Comparison of ENCODE assay signal across 29 cellular contexts in genomic region chr6:158021376-158021775, GRCh38. TPM values are rescaled to one million over a fixed set of nuclear protein-coding genes. Genes with fewer than 3 reads are reported as not detected.
DNase-seq lines count a peak whose midpoint lies in the region; ATAC-seq, FAIRE-seq and TF ChIP-seq lines count a peak whose summit lies in the region.
"Had no signal": no experiment of that assay in that cellular context is flagged by ENCODE, and none has a peak within 500 bp of the region (broad histone marks: within the 10 kb centered on the region; RNA-seq: fewer than 3 reads in every experiment).

No MANE protein-coding gene starts in this region.

- H3K4me2 ChIP-seq in H1 (ENCODE audit: insufficient read depth in 1 of 2, low read depth in 2 of 2, low read length in 2 of 2), result no peak overlapping the region
- H3K4me2 ChIP-seq in smooth muscle cell, result no peak overlapping the region
- H3K4me2 ChIP-seq: BLaER1 treated with 17β-estradiol and CSF1 and Interleukin-3, amounts not matched to agents 10 nM and 100 nM had no signal

- CTCF ChIA-PET in CD4-positive, alpha-beta memory T cell (lab: Charles Lee; ENCODE audit: partially characterized antibody), result interaction anchor here (0.8 kb wide), 1 partner anchor 16 kb away, joined by 3 read pairs; no protein-coding TSS in a partner anchor
- CTCF ChIA-PET in Panc1 (lab: Charles Lee) (no interaction called here), H1 (lab: Charles Lee; ENCODE audit: partially characterized antibody) (interaction anchor here (1.2 to 1.5 kb wide), 5 partner anchors 8 to 38 kb away, joined by 3 to 6 read pairs (median 3); no protein-coding TSS in a partner anchor)

- peaks cover 22% of the 10 kb centered on the region for H3K4me1 ChIP-seq in CD4-positive, alpha-beta memory T cell (ENCODE audit: insufficient read depth, low read length)
- H3K4me1 ChIP-seq in Panc1 (ENCODE audit: control insufficient read depth, insufficient read depth, low read length) (peaks cover 66% of the 10 kb centered on the region), H1 (replicated peaks in 1 of 4; ENCODE audit: control insufficient read depth in 3 of 4, insufficient read depth in 4 of 4, low read length in 3 of 4) (peaks cover 0 to 5% (median under 1%) of the 10 kb centered on the region in 4 experiments; a peak in 2 of 7 replicates), smooth muscle cell (ENCODE audit: low read depth) (peaks cover 3% of the 10 kb centered on the region)

- H3K27me3 Mint-ChIP-seq in CD4-positive, alpha-beta memory T cell, result no peaks in the 10 kb centered on the region
- no peaks in the 10 kb centered on the region for H3K27me3 Mint-ChIP-seq in osteocyte (ENCODE audit: unreplicated experiment)
- H3K27me3 Mint-ChIP-seq in activated T-helper 2 cell treated with anti-CD3 and anti-CD28 coated beads, Interferon-gamma antibody, Interleukin-2, Interleukin-4, amounts not matched to agents 10 μg/mL and 5 μg/mL and 100 μg/mL, durations not matched to agents 14 hours and 24 hours and 36 hours (ENCODE audit: low read depth), result no peaks in the 10 kb centered on the region
- H3K27me3 Mint-ChIP-seq: activated CD4-positive, alpha-beta memory T cell treated with anti-CD3 and anti-CD28 coated beads, Interleukin-2, amount 10 ng/mL, durations not matched to agents 7 days and 5 days had no signal

- H4K20me1 ChIP-seq in H1 (replicated peaks in 1 of 2; ENCODE audit: control insufficient read depth in 1 of 2, insufficient read depth in 2 of 2, low read length in 2 of 2) (no peaks in the 10 kb centered on the region), smooth muscle cell (ENCODE audit: low read depth) (no peaks in the 10 kb centered on the region)

- TF ChIP-seq POLR2A in H1 (IDR thresholded peaks at IDR 0.05; ENCODE audit: control extremely low read depth in 1 of 2, low read depth in 2 of 2, low read length in 2 of 2), result no peak

- H3K27me3 ChIP-seq in CD4-positive, alpha-beta memory T cell (ENCODE audit: insufficient read depth, low read length), result no peaks in the 10 kb centered on the region
- H3K27me3 ChIP-seq in Panc1 (ENCODE audit: control insufficient read depth, insufficient read depth, low read length) (no peaks in the 10 kb centered on the region), H1 (replicated peaks in 1 of 4; ENCODE audit: control insufficient read depth in 3 of 4, extremely low read depth in 1 of 4, insufficient read depth in 3 of 4, low read length in 3 of 4) (no peaks in the 10 kb centered on the region), smooth muscle cell (ENCODE audit: low read depth) (no peaks in the 10 kb centered on the region)
- H3K27me3 ChIP-seq: MG63, SJSA1, transverse colon had no signal

- intact Hi-C loops in CD4-positive, alpha-beta memory T cell (cut with micrococcal nuclease), result loop anchor here (10.0 kb wide), 1 partner anchor 87 kb away; no protein-coding TSS in a partner anchor
- intact Hi-C loops in Panc1 (cut with micrococcal nuclease; ENCODE audit: unreplicated experiment), result no loop called here
- intact Hi-C loops in activated T-helper 2 cell treated with anti-CD3 and anti-CD28 coated beads, Interferon-gamma antibody, Interleukin-2, Interleukin-4, amounts not matched to agents 10 μg/mL and 5 μg/mL and 100 μg/mL, durations not matched to agents 14 hours and 24 hours and 36 hours (cut with micrococcal nuclease), result no loop called here

- no peaks in the 10 kb centered on the region for H3K9me3 Mint-ChIP-seq in CD4-positive, alpha-beta memory T cell
- H3K9me3 Mint-ChIP-seq in osteocyte (ENCODE audit: unreplicated experiment), result no peaks in the 10 kb centered on the region
- H3K9me3 Mint-ChIP-seq in activated T-helper 2 cell treated with anti-CD3 and anti-CD28 coated beads, Interferon-gamma antibody, Interleukin-2, Interleukin-4, amounts not matched to agents 10 μg/mL and 5 μg/mL and 100 μg/mL, durations not matched to agents 14 hours and 24 hours and 36 hours, result no peaks in the 10 kb centered on the region
- H3K9me3 Mint-ChIP-seq: activated CD4-positive, alpha-beta memory T cell treated with anti-CD3 and anti-CD28 coated beads, Interleukin-2, amount 10 ng/mL, durations not matched to agents 7 days and 5 days; neural crest cell had no signal

- no peak overlapping the region for H4K91ac ChIP-seq in H1 (replicated peaks; ENCODE audit: insufficient read length, low read length)

- H2AK5ac ChIP-seq in H1 (ENCODE audit: low read depth, low read length), result no peak overlapping the region

- H3K9me3 ChIP-seq in CD4-positive, alpha-beta memory T cell (ENCODE audit: control insufficient read depth in 1 of 2, low read length in 2 of 2), result no peaks in the 10 kb centered on the region
- H3K9me3 ChIP-seq in Panc1 (ENCODE audit: control insufficient read depth, insufficient read depth, low read depth, low read length), result no peaks in the 10 kb centered on the region
- no peaks in the 10 kb centered on the region for H3K9me3 ChIP-seq in H1 (ENCODE audit: insufficient read depth in 2 of 2, low read depth in 1 of 2, low read length in 1 of 2)
- no peaks in the 10 kb centered on the region for H3K9me3 ChIP-seq in smooth muscle cell (replicated peaks; ENCODE audit: low read depth)
- H3K9me3 ChIP-seq: BLaER1 treated with 17β-estradiol and CSF1 and Interleukin-3, amounts not matched to agents 10 nM and 100 nM; Caco-2; MG63; psoas muscle; SJSA1; transverse colon had no signal

- H3K27ac Mint-ChIP-seq in CD4-positive, alpha-beta memory T cell, result peak overlapping the region in 6 of 7 donors; percentile 30 to 87 (median 64)
- H3K27ac Mint-ChIP-seq in osteocyte (ENCODE audit: unreplicated experiment), result peak overlapping the region; percentile 56
- no peak overlapping the region for H3K27ac Mint-ChIP-seq in activated T-helper 2 cell treated with anti-CD3 and anti-CD28 coated beads, Interferon-gamma antibody, Interleukin-2, Interleukin-4, amounts not matched to agents 10 μg/mL and 5 μg/mL and 100 μg/mL, durations not matched to agents 14 hours and 24 hours and 36 hours
- H3K27ac Mint-ChIP-seq: activated CD4-positive, alpha-beta memory T cell treated with anti-CD3 and anti-CD28 coated beads, Interleukin-2, amount 10 ng/mL, durations not matched to agents 7 days and 5 days had no signal

- H4K8ac ChIP-seq in H1 (ENCODE audit: extremely low read depth, insufficient read depth, low read length), result no peak overlapping the region

- no peak for TF ChIP-seq CTCF in Panc1 (IDR thresholded peaks at IDR 0.05)
- TF ChIP-seq CTCF in H1 (IDR thresholded peaks at IDR 0.05; ENCODE audit: control extremely low read depth in 1 of 3, insufficient read depth in 1 of 3, low read depth in 1 of 3, low read length in 3 of 3), result no peak
- TF ChIP-seq CTCF in osteocyte (IDR thresholded peaks at IDR 0.05), result no peak
- TF ChIP-seq CTCF in smooth muscle cell (IDR thresholded peaks at IDR 0.05; ENCODE audit: borderline replicate concordance, insufficient read depth, poor library complexity, severe bottlenecking), result no peak

- H2BK12ac ChIP-seq in H1 (ENCODE audit: low read depth, low read length), result no peak overlapping the region

- H3K36me3 ChIP-seq in CD4-positive, alpha-beta memory T cell (ENCODE audit: insufficient read depth, low read length), result peaks cover 17% of the 10 kb centered on the region
- H3K36me3 ChIP-seq in Panc1 (ENCODE audit: control insufficient read depth, insufficient read depth, low read length), result no peaks in the 10 kb centered on the region; the same call in 1 of the 2 replicates
- H3K36me3 ChIP-seq in H1 (ENCODE audit: control insufficient read depth in 2 of 4, insufficient read depth in 4 of 4, low read length in 3 of 4), result no peaks in the 10 kb centered on the region
- no peaks in the 10 kb centered on the region for H3K36me3 ChIP-seq in smooth muscle cell (ENCODE audit: low read depth)
- H3K36me3 ChIP-seq: BLaER1 treated with 17β-estradiol and CSF1 and Interleukin-3, amounts not matched to agents 10 nM and 100 nM; transverse colon had no signal

- H3K27ac ChIP-seq in CD4-positive, alpha-beta memory T cell (ENCODE audit: low read depth, low read length), result no peak overlapping the region
- H3K27ac ChIP-seq in Panc1 (ENCODE audit: low read length), result peak overlapping the region; percentile 73
- no peak overlapping the region for H3K27ac ChIP-seq in H1 (ENCODE audit: low read depth, low read length)
- H3K27ac ChIP-seq in smooth muscle cell (ENCODE audit: low read depth), result no peak overlapping the region
- H3K27ac ChIP-seq: psoas muscle, SJSA1, transverse colon had no signal

- no peak for DNase-seq in CD4-positive, alpha-beta memory T cell
- no peak for DNase-seq in Panc1 (ENCODE audit: low read depth, low spot score)
- DNase-seq in H1 (ENCODE audit: low read depth in 1 of 2, low spot score in 2 of 2), result no peak
- no peak for DNase-seq in osteocyte (ENCODE audit: extremely low spot score, unreplicated experiment)
- no peak for DNase-seq in smooth muscle cell (lab: John Stamatoyannopoulos, UW; ENCODE audit: unreplicated experiment)
- no peak for DNase-seq in activated T-helper 2 cell treated with anti-CD3 and anti-CD28 coated beads, Interferon-gamma antibody, Interleukin-2, Interleukin-4, amounts not matched to agents 10 μg/mL and 5 μg/mL and 100 μg/mL, durations not matched to agents 14 hours and 24 hours and 36 hours (ENCODE audit: low spot score)
- DNase-seq in H4 (ENCODE audit: low spot score), result no peak
- DNase-seq: activated CD4-positive, alpha-beta memory T cell treated with anti-CD3 and anti-CD28 coated beads, Interleukin-2, amount 10 ng/mL, durations not matched to agents 7 days and 5 days; activated CD4-positive, CD25-positive, alpha-beta regulatory T cell treated with anti-CD3 and anti-CD28 coated beads, Interleukin-2, amount 50 U/mL, for 72 hours; activated CD8-positive, alpha-beta memory T cell treated with anti-CD3 and anti-CD28 coated beads, Interleukin-2, amount 50 U/mL, for 48 hours; Caco-2; effector CD8-positive, alpha-beta T cell; erythroblast; GDM1; glutamatergic neuron; KG1; MG63; NCI-H1105 treated with DMSO at 0.1 percent for 48 hours; NCI-H2029; NCI-H226; psoas muscle; stimulated activated CD8-positive, alpha-beta memory T cell treated with anti-CD3 and anti-CD28 coated beads, Interleukin-4, amount 100 ng/mL, for 48 hours; transverse colon had no signal

- H3K23me2 ChIP-seq in H1 (ENCODE audit: low read depth, low read length), result no peaks in the 10 kb centered on the region

- no peak overlapping the region; the same call in 1 of the 2 replicates for H2BK15ac ChIP-seq in H1 (ENCODE audit: low read length)

- no TSS peak for BruUV-seq in Panc1 (replicated peaks; lab: Mats Ljungman, UMichigan)

- peaks cover 5 to 35% (median 16%) of the 10 kb centered on the region in 4 donors for H3K4me1 Mint-ChIP-seq in CD4-positive, alpha-beta memory T cell
- peaks cover 78% of the 10 kb centered on the region for H3K4me1 Mint-ChIP-seq in osteocyte (ENCODE audit: unreplicated experiment)
- peaks cover 10% of the 10 kb centered on the region for H3K4me1 Mint-ChIP-seq in activated T-helper 2 cell treated with anti-CD3 and anti-CD28 coated beads, Interferon-gamma antibody, Interleukin-2, Interleukin-4, amounts not matched to agents 10 μg/mL and 5 μg/mL and 100 μg/mL, durations not matched to agents 14 hours and 24 hours and 36 hours (ENCODE audit: low read depth)

- no peak for FAIRE-seq in H1 (lab: Jason Lieb, UNC)
- FAIRE-seq: keratinocyte, TTC549 had no signal

- H4K5ac ChIP-seq in H1 (ENCODE audit: insufficient read length, low read depth, low read length), result no peak overlapping the region

- H3K36me3 Mint-ChIP-seq in CD4-positive, alpha-beta memory T cell, result peaks cover 20 to 21% of the 10 kb centered on the region in 2 donors
- H3K36me3 Mint-ChIP-seq in osteocyte (ENCODE audit: unreplicated experiment), result peaks cover 28% of the 10 kb centered on the region
- peaks cover 18% of the 10 kb centered on the region for H3K36me3 Mint-ChIP-seq in activated T-helper 2 cell treated with anti-CD3 and anti-CD28 coated beads, Interferon-gamma antibody, Interleukin-2, Interleukin-4, amounts not matched to agents 10 μg/mL and 5 μg/mL and 100 μg/mL, durations not matched to agents 14 hours and 24 hours and 36 hours (ENCODE audit: low read depth)

- H2BK120ac ChIP-seq in H1 (replicated peaks; ENCODE audit: low read depth, low read length), result no peak overlapping the region

- H3K79me2 ChIP-seq in H1 (ENCODE audit: control insufficient read depth in 1 of 2, insufficient read depth in 2 of 2, low read length in 2 of 2) (no peaks in the 10 kb centered on the region), smooth muscle cell (ENCODE audit: low read depth) (peaks cover 5% of the 10 kb centered on the region)

- no peak overlapping the region for H3K14ac ChIP-seq in H1 (ENCODE audit: insufficient read length)

- H3K4me3 Mint-ChIP-seq in CD4-positive, alpha-beta memory T cell, result no peak overlapping the region
- no peak overlapping the region for H3K4me3 Mint-ChIP-seq in osteocyte (ENCODE audit: unreplicated experiment)
- no peak overlapping the region for H3K4me3 Mint-ChIP-seq in activated T-helper 2 cell treated with anti-CD3 and anti-CD28 coated beads, Interferon-gamma antibody, Interleukin-2, Interleukin-4, amounts not matched to agents 10 μg/mL and 5 μg/mL and 100 μg/mL, durations not matched to agents 14 hours and 24 hours and 36 hours (ENCODE audit: low read depth)
- H3K4me3 Mint-ChIP-seq: activated CD4-positive, alpha-beta memory T cell treated with anti-CD3 and anti-CD28 coated beads, Interleukin-2, amount 10 ng/mL, durations not matched to agents 7 days and 5 days; neural crest cell had no signal

- POLR2A ChIA-PET in CD4-positive, alpha-beta memory T cell (lab: Charles Lee; ENCODE audit: partially characterized antibody), result interaction anchor here (0.8 kb wide), 2 partner anchors 11 to 31 kb away, joined by 3 read pairs; no protein-coding TSS in a partner anchor
- POLR2A ChIA-PET in Panc1 (lab: Charles Lee) (no interaction called here), H1 (lab: Charles Lee; ENCODE audit: partially characterized antibody) (interaction anchor here (2.3 kb wide), 1 partner anchor 9 kb away, joined by 7 read pairs; no protein-coding TSS in a partner anchor)

- H3K23ac ChIP-seq in H1 (ENCODE audit: insufficient read length), result no peak overlapping the region

- peaks cover 3% of the 10 kb centered on the region for H3F3A ChIP-seq in smooth muscle cell (ENCODE audit: low read depth)

- TF ChIP-seq RAD21 in H1 (IDR thresholded peaks at IDR 0.05 in 1 of 2, conservative IDR thresholded peaks at IDR 0.05 in 1 of 2; ENCODE audit: low read depth in 2 of 2, low read length in 2 of 2), result no peak

- H3K18ac ChIP-seq in H1 (ENCODE audit: extremely low read depth, low read length), result no peak overlapping the region

- H3K79me1 ChIP-seq in H1 (ENCODE audit: low read depth, low read length), result no peaks in the 10 kb centered on the region; the same call in 1 of the 2 replicates

- in situ Hi-C loops in Panc1 (cut with HindIII; ENCODE audit: low pct_unique_long_range_greater_than_20kb, low sequenced_read_pairs), result no loop called here

- TF ChIP-seq EP300 in H1 (IDR thresholded peaks at IDR 0.05; ENCODE audit: borderline replicate concordance in 1 of 2, low read depth in 2 of 2, low read length in 2 of 2), result no peak

- no peak overlapping the region for H2AFZ ChIP-seq in H1 (ENCODE audit: low read length)
- H2AFZ ChIP-seq in smooth muscle cell (ENCODE audit: low read depth), result no peak overlapping the region

- H3K4ac ChIP-seq in H1 (replicated peaks; ENCODE audit: insufficient read length, low read depth, low read length), result no peak overlapping the region

- ATAC-seq in Panc1, result no peak
- ATAC-seq: HCT116, psoas muscle had no signal

- H2BK20ac ChIP-seq in H1 (ENCODE audit: low read length), result no peak overlapping the region

- H3K4me3 ChIP-seq in CD4-positive, alpha-beta memory T cell (ENCODE audit: low read length in 2 of 2), result no peak overlapping the region
- H3K4me3 ChIP-seq in Panc1 (ENCODE audit: low read depth in 2 of 2, low read length in 2 of 2) (no peak overlapping the region), H1 (ENCODE audit: extremely low read depth in 1 of 4, insufficient read depth in 2 of 4, low read depth in 3 of 4, low read length in 4 of 4) (no peak overlapping the region), smooth muscle cell (no peak overlapping the region)
- H3K4me3 ChIP-seq: BLaER1 treated with 17β-estradiol and CSF1 and Interleukin-3, amounts not matched to agents 10 nM and 100 nM; MG63; psoas muscle; SJSA1; transverse colon had no signal

- peak overlapping the region; percentile 44; the same call in 1 of the 2 replicates for H2BK5ac ChIP-seq in H1 (ENCODE audit: low read depth, low read length)

- H3K56ac ChIP-seq in H1 (replicated peaks; ENCODE audit: insufficient read length, low read depth, low read length), result no peak overlapping the region

- H3K9ac ChIP-seq in H1 (replicated peaks in 1 of 4; ENCODE audit: extremely low read depth in 1 of 4, low read depth in 3 of 4, low read length in 3 of 4) (no peak overlapping the region), smooth muscle cell (ENCODE audit: low read depth) (no peak overlapping the region)
- H3K9ac ChIP-seq: BLaER1 treated with 17β-estradiol and CSF1 and Interleukin-3, amounts not matched to agents 10 nM and 100 nM had no signal

- WGBS in H1 (ENCODE audit: extremely low coverage in 1 of 2, insufficient coverage in 1 of 2, insufficient read length in 1 of 2, insufficient replicate concordance in 2 of 2, low coverage in 1 of 2, low lambda C conversion rate in 2 of 2, missing lambda C conversion rate in 1 of 2), 2 experiments, result 93% methylated on average over 4 of the region's 4 CpGs; no CpG with 5 or more reads in 1 of the 2 experiments
- WGBS in smooth muscle cell (ENCODE audit: low lambda C conversion rate), result 79% methylated on average over 4 of the region's 4 CpGs

RNA-seq across cellular contexts. Expression of gene SYNJ2, which starts 39.7 kb away (rescaled TPM):
- total RNA-seq in CD4-positive, alpha-beta memory T cell, result 10 to 100 TPM; 17.2 to 17.4 TPM
- polyA plus RNA-seq in CD4-positive, alpha-beta memory T cell, result 10 to 100 TPM; 14.5 to 14.6 TPM
- total RNA-seq in Panc1 (2021; ENCODE audit: unreplicated experiment) (70.0 TPM), osteocyte (94.5 and 95.4 TPM in 2 replicates), smooth muscle cell (6.1 TPM in 2 replicates)
- 38.7 TPM for polyA plus RNA-seq in Panc1 (2012; ENCODE audit: insufficient read length)
- 13.5 and 13.9 TPM in 2 replicates for total RNA-seq in H1 (2021; fragmentation: NEBNext Ultra II Directional; extraction: Animal tissue kit (Norgen Biotek cat#: 25700))
- polyA plus RNA-seq in H1 (2011; rRNA removed) (3.7 TPM in 2 replicates), smooth muscle cell (6.0 and 11.5 TPM in 2 replicates)
- polyA plus RNA-seq in H1 (2011; cell fraction: cytosol; rRNA removed), result 3.4 TPM
- polyA plus RNA-seq in H1 (2011; cell fraction: nucleus; rRNA removed), result 8.0 TPM
- polyA plus RNA-seq in H1 (2012, experiment 1 of 2), result 4.8 to 6.4 TPM (median 5.5 TPM) in 4 replicates
- polyA plus RNA-seq in H1 (2012, experiment 2 of 2), result 2.3 TPM
- polyA plus RNA-seq in H1 (2013, experiment 1 of 2), result 6.1 TPM
- polyA plus RNA-seq in H1 (2013, experiment 2 of 2), result 5.8 TPM
- 8.9 and 9.5 TPM in 2 replicates for polyA minus RNA-seq in H1 (2011; rRNA and poly(A)+ RNA removed)
- 5.3 TPM for polyA minus RNA-seq in H1 (2011; cell fraction: cytosol; rRNA and poly(A)+ RNA removed)
- polyA minus RNA-seq in H1 (2011; cell fraction: nucleus; rRNA and poly(A)+ RNA removed), result 6.2 TPM
- 21.5 and 23.6 TPM in 2 replicates for total RNA-seq in activated T-helper 2 cell treated with anti-CD3 and anti-CD28 coated beads, Interferon-gamma antibody, Interleukin-2, Interleukin-4, amounts not matched to agents 10 μg/mL and 5 μg/mL and 100 μg/mL, durations not matched to agents 14 hours and 24 hours and 36 hours
- 20.6 and 23.6 TPM in 2 replicates for total RNA-seq in H4 (2014; rRNA removed; shearing (Covaris generic))
